Comparison of ENCODE assay signal across 11 cellular contexts in genomic region chrX:154047266-154047665, GRCh38. TPM values are rescaled to one million over a fixed set of nuclear protein-coding genes. Genes with fewer than 3 reads are reported as not detected.
DNase-seq lines count a peak whose midpoint lies in the region; ATAC-seq and TF ChIP-seq lines count a peak whose summit lies in the region.
"Had no signal": no experiment of that assay in that cellular context is flagged by ENCODE, and none has a peak within 500 bp of the region (broad histone marks: within the 10 kb centered on the region; RNA-seq: fewer than 3 reads in every experiment).

No MANE protein-coding gene starts in this region.

- H3K9me3 Mint-ChIP-seq in activated CD8-positive, alpha-beta T cell treated with anti-CD3 and anti-CD28 coated beads, Interleukin-2, amount 10 ng/mL, durations not matched to agents 7 days and 5 days (ENCODE audit: insufficient read depth) = no peaks in the 10 kb centered on the region

- POLR2A ChIA-PET in activated CD8-positive, alpha-beta T cell treated with anti-CD3 and anti-CD28 coated beads, Interleukin-2, amount 10 ng/mL, durations not matched to agents 7 days and 5 days (lab: Charles Lee) = interaction anchor here (0.7 kb wide), 1 partner anchor 24 kb away, joined by 3 read pairs; no protein-coding TSS in a partner anchor

- H3K36me3 ChIP-seq in GM23248 (ENCODE audit: low read depth) = no peaks in the 10 kb centered on the region; the same call in 1 of the 2 replicates

- H3K27ac ChIP-seq in GM23248 (peak overlapping the region; percentile 93), foreskin keratinocyte (no peak overlapping the region), caudate nucleus (ENCODE audit: low read depth, low read length) (no peak overlapping the region)

- no peak for ATAC-seq in activated CD8-positive, alpha-beta T cell treated with anti-CD3 and anti-CD28 coated beads, Interleukin-2, amount 10 ng/mL, durations not matched to agents 7 days and 5 days
- ATAC-seq in foreskin keratinocyte = no peak
- ATAC-seq in left lobe of liver = no peak

- H3K9me2 ChIP-seq in GM23248 (ENCODE audit: insufficient read depth) = no peaks in the 10 kb centered on the region

- no peaks in the 10 kb centered on the region for H3K9me3 ChIP-seq in GM23248 (ENCODE audit: low read depth)

- in situ Hi-C loops in GM23248 (cut with MboI) = no loop called here

- H3F3A ChIP-seq in GM23248 (ENCODE audit: insufficient read depth) = peaks cover 28% of the 10 kb centered on the region

- peaks cover 53% of the 10 kb centered on the region for H3K4me1 ChIP-seq in GM23248 (ENCODE audit: insufficient read depth)
- peaks cover 8% of the 10 kb centered on the region for H3K4me1 ChIP-seq in foreskin keratinocyte

- CTCF ChIA-PET in activated CD8-positive, alpha-beta T cell treated with anti-CD3 and anti-CD28 coated beads, Interleukin-2, amount 10 ng/mL, durations not matched to agents 7 days and 5 days (lab: Charles Lee) = no interaction called here

- DNase-seq in GM23248 (no peak), fibroblast of pulmonary artery (ENCODE audit: low read depth) (peak; percentile 69), retinal pigment epithelial cell (ENCODE audit: low read depth) (peak; percentile 14), foreskin keratinocyte (no peak), caudate nucleus (lab: John Stamatoyannopoulos, UW) (no peak), left lobe of liver (ENCODE audit: low spot score) (no peak), NCI-H2081 (lab: John Stamatoyannopoulos, UW) (no peak)
- no peak for DNase-seq in activated CD8-positive, alpha-beta T cell treated with anti-CD3 and anti-CD28 coated beads, Interleukin-2, amount 10 ng/mL, durations not matched to agents 7 days and 5 days
- DNase-seq: activated CD4-positive, alpha-beta T cell treated with anti-CD3 and anti-CD28 coated beads, Interleukin-2, amount 50 U/mL, for 4 hours; NCI-H82; stimulated activated CD8-positive, alpha-beta memory T cell treated with anti-CD3 and anti-CD28 coated beads, Interleukin-4, amount 100 ng/mL, for 48 hours had no signal

- peak overlapping the region; percentile 76 for H3K9ac ChIP-seq in GM23248

- H4K20me1 ChIP-seq in GM23248 (ENCODE audit: insufficient read depth) = no peaks in the 10 kb centered on the region

- H3K79me2 ChIP-seq in GM23248 (ENCODE audit: insufficient read depth) = peaks cover 71% of the 10 kb centered on the region

- peaks cover 47% of the 10 kb centered on the region for H3K36me3 Mint-ChIP-seq in activated CD8-positive, alpha-beta T cell treated with anti-CD3 and anti-CD28 coated beads, Interleukin-2, amount 10 ng/mL, durations not matched to agents 7 days and 5 days (ENCODE audit: low read depth)

- TF ChIP-seq CTCF in fibroblast of pulmonary artery (IDR thresholded peaks at IDR 0.05; ENCODE audit: low read length, missing control alignments) (no peak), retinal pigment epithelial cell (conservative IDR thresholded peaks at IDR 0.05; ENCODE audit: low read depth, low read length) (no peak), foreskin keratinocyte (conservative IDR thresholded peaks at IDR 0.05) (no peak)

- no peaks in the 10 kb centered on the region for H3K27me3 Mint-ChIP-seq in activated CD8-positive, alpha-beta T cell treated with anti-CD3 and anti-CD28 coated beads, Interleukin-2, amount 10 ng/mL, durations not matched to agents 7 days and 5 days (ENCODE audit: low read depth)

- H3K27me3 ChIP-seq in GM23248 (replicated peaks; ENCODE audit: insufficient read depth) (no peaks in the 10 kb centered on the region), foreskin keratinocyte (no peaks in the 10 kb centered on the region)

- H2AFZ ChIP-seq in GM23248 = no peak overlapping the region

- WGBS in GM23248 (ENCODE audit: low coverage in 1 of 2, low lambda C conversion rate in 2 of 2, missing lambda C conversion rate in 2 of 2), 2 experiments = 47 to 55% methylated on average over 3 of the region's 3 CpGs

- H3K27ac Mint-ChIP-seq in activated CD8-positive, alpha-beta T cell treated with anti-CD3 and anti-CD28 coated beads, Interleukin-2, amount 10 ng/mL, durations not matched to agents 7 days and 5 days = peak overlapping the region; percentile 49

- H3K4me3 Mint-ChIP-seq in activated CD8-positive, alpha-beta T cell treated with anti-CD3 and anti-CD28 coated beads, Interleukin-2, amount 10 ng/mL, durations not matched to agents 7 days and 5 days = no peak overlapping the region

- H3K4me3 ChIP-seq in GM23248 = no peak overlapping the region
- H3K4me3 ChIP-seq in fibroblast of pulmonary artery (replicated peaks; ENCODE audit: low read depth, low read length) = no peak overlapping the region
- H3K4me3 ChIP-seq in retinal pigment epithelial cell (ENCODE audit: low read length) = no peak overlapping the region

- H3K4me2 ChIP-seq in GM23248 (ENCODE audit: unreplicated experiment) = peak overlapping the region; percentile 71

- peaks cover 25% of the 10 kb centered on the region for H3K4me1 Mint-ChIP-seq in activated CD8-positive, alpha-beta T cell treated with anti-CD3 and anti-CD28 coated beads, Interleukin-2, amount 10 ng/mL, durations not matched to agents 7 days and 5 days (ENCODE audit: low read depth)

RNA-seq across cellular contexts. Expression of gene IRAK1, which starts 27.6 kb away (rescaled TPM):
- 45.3 and 54.7 TPM in 2 replicates for total RNA-seq in GM23248 (2014; rRNA removed; shearing (Covaris generic))
- 58.7 and 58.8 TPM in 2 replicates for polyA plus RNA-seq in GM23248 (2016; fragmentation: Nextera tagmentation; extraction: Ambion mirVana)
- total RNA-seq in activated CD8-positive, alpha-beta T cell treated with anti-CD3 and anti-CD28 coated beads, Interleukin-2, amount 10 ng/mL, durations not matched to agents 7 days and 5 days = 100 to 1,000 TPM; 164 to 165 TPM
- 161 and 174 TPM in 2 replicates for total RNA-seq in foreskin keratinocyte
- polyA plus RNA-seq in foreskin keratinocyte = 168 and 175 TPM in 2 replicates
- 58.4 TPM for total RNA-seq in left lobe of liver

RNA-seq across cellular contexts. Expression of gene MECP2, which starts 50.3 kb away (rescaled TPM):
- 16.5 and 16.7 TPM in 2 replicates for total RNA-seq in GM23248 (2014; rRNA removed; shearing (Covaris generic))
- polyA plus RNA-seq in GM23248 (2016; fragmentation: Nextera tagmentation; extraction: Ambion mirVana) (10.3 and 13.0 TPM in 2 replicates), foreskin keratinocyte (16.3 and 18.7 TPM in 2 replicates)
- total RNA-seq in activated CD8-positive, alpha-beta T cell treated with anti-CD3 and anti-CD28 coated beads, Interleukin-2, amount 10 ng/mL, durations not matched to agents 7 days and 5 days = 10 to 100 TPM; 65.4 to 65.5 TPM
- total RNA-seq in foreskin keratinocyte (20.6 and 21.8 TPM in 2 replicates), left lobe of liver (13.9 TPM)

Comparison
In these comparisons a context has a peak if more than half of its experiments do, and no peak if none do; other contexts are left out.
1. DNase-seq: peak in fibroblast of pulmonary artery (single experiment) and retinal pigment epithelial cell (single experiment); none in GM23248 (single experiment), activated CD8-positive, alpha-beta T cell treated with anti-CD3 and anti-CD28 coated beads, Interleukin-2, amount 10 ng/mL, durations not matched to agents 7 days and 5 days (single experiment), foreskin keratinocyte (0 of 2), caudate nucleus (0 of 61), left lobe of liver (single experiment) and NCI-H2081 (0 of 2).